15 cellular contexts compared by ENCODE assay signal in genomic region chr2:174868916-174869315, GRCh38.
"Had no signal": no experiment of that assay in that cellular context is flagged by ENCODE, and none has a peak within 500 bp of the region (broad histone marks: within the 10 kb centered on the region; RNA-seq: fewer than 3 reads in every experiment).

No MANE protein-coding gene starts in this region.

- H3K27ac Mint-ChIP-seq: activated CD4-positive, alpha-beta T cell treated with anti-CD3 and anti-CD28 coated beads, Interleukin-2, amount 10 ng/mL, durations not matched to agents 7 days and 5 days; activated T-helper 17 cell treated with anti-CD3 and anti-CD28 coated beads, Interleukin-2, amount 50 U/mL, for 72 hours had no signal

- H3K4me1 Mint-ChIP-seq: activated CD4-positive, alpha-beta T cell treated with anti-CD3 and anti-CD28 coated beads, Interleukin-2, amount 10 ng/mL, durations not matched to agents 7 days and 5 days; activated T-helper 17 cell treated with anti-CD3 and anti-CD28 coated beads, Interleukin-2, amount 50 U/mL, for 72 hours had no signal

- DNase-seq: activated CD4-positive, alpha-beta T cell treated with anti-CD3 and anti-CD28 coated beads, Interleukin-2, amount 10 ng/mL, durations not matched to agents 7 days and 5 days; activated CD8-positive, alpha-beta memory T cell treated with anti-CD3 and anti-CD28 coated beads for 24 hours; activated naive CD4-positive, alpha-beta T cell treated with anti-CD3 and anti-CD28 coated beads, Interleukin-2, amount 50 U/mL, for 16 hours; activated T-cell treated with anti-CD3 and anti-CD28 coated beads for 4 hours; adrenal gland; caudate nucleus; colonic mucosa; effector CD4-positive, alpha-beta T cell; heart left ventricle; islet precursor cell; left ventricle myocardium superior; retina; uterus; WERI-Rb-1 had no signal

- H3K27me3 Mint-ChIP-seq: activated CD4-positive, alpha-beta T cell treated with anti-CD3 and anti-CD28 coated beads, Interleukin-2, amount 10 ng/mL, durations not matched to agents 7 days and 5 days; activated T-helper 17 cell treated with anti-CD3 and anti-CD28 coated beads, Interleukin-2, amount 50 U/mL, for 72 hours had no signal

- H3K9me3 Mint-ChIP-seq: activated CD4-positive, alpha-beta T cell treated with anti-CD3 and anti-CD28 coated beads, Interleukin-2, amount 10 ng/mL, durations not matched to agents 7 days and 5 days; activated T-helper 17 cell treated with anti-CD3 and anti-CD28 coated beads, Interleukin-2, amount 50 U/mL, for 72 hours had no signal

- H3K4me3 Mint-ChIP-seq: activated CD4-positive, alpha-beta T cell treated with anti-CD3 and anti-CD28 coated beads, Interleukin-2, amount 10 ng/mL, durations not matched to agents 7 days and 5 days; activated T-helper 17 cell treated with anti-CD3 and anti-CD28 coated beads, Interleukin-2, amount 50 U/mL, for 72 hours had no signal

- ATAC-seq: activated T-helper 17 cell treated with anti-CD3 and anti-CD28 coated beads, Interleukin-2, amount 50 U/mL, for 72 hours; heart left ventricle; left ventricle myocardium superior had no signal
